Comparison of ENCODE assay signal across 27 cellular contexts in genomic region chr2:83459456-83459855, GRCh38.
"Had no signal": no experiment of that assay in that cellular context is flagged by ENCODE, and none has a peak within 500 bp of the region (broad histone marks: within the 10 kb centered on the region; RNA-seq: fewer than 3 reads in every experiment).

No MANE protein-coding gene starts in this region.

- DNase-seq: activated CD4-positive, alpha-beta memory T cell treated with anti-CD3 and anti-CD28 coated beads for 36 hours; activated CD4-positive, alpha-beta T cell treated with anti-CD3 and anti-CD28 coated beads, Interleukin-2, amount 10 ng/mL, durations not matched to agents 24 days and 14 days; activated CD8-positive, alpha-beta memory T cell treated with anti-CD3 and anti-CD28 coated beads, Interleukin-2, amount 50 U/mL, for 48 hours; activated gamma-delta T cell; activated naive CD4-positive, alpha-beta T cell treated with anti-CD3 and anti-CD28 coated beads, Interleukin-2, amount 50 U/mL, for 16 hours; activated T-cell treated with anti-CD3 and anti-CD28 coated beads, Interleukin-2, amount 50 U/mL, for 24 hours; amniotic stem cell; brain microvascular endothelial cell; cortex of kidney; islet precursor cell; left ventricle myocardium superior; naive thymus-derived CD4-positive, alpha-beta T cell; nucleus accumbens; pancreas; retina; stimulated activated CD4-positive, alpha-beta T cell treated with anti-CD3 and anti-CD28 coated beads, Interleukin-1b, Interleukin-23, amount 100 ng/mL, for 48 hours; stimulated activated CD4-positive, alpha-beta T cell treated with anti-CD3 and anti-CD28 coated beads, Interleukin-4, amount 100 ng/mL, for 4 hours; stimulated activated CD8-positive, alpha-beta memory T cell treated with anti-CD3 and anti-CD28 coated beads, Interleukin-4, amount 100 ng/mL, for 48 hours; stimulated activated naive CD8-positive, alpha-beta T cell treated with anti-CD3 and anti-CD28 coated beads, Interleukin-15, amount 100 ng/mL, for 72 hours; substantia nigra; T-helper 9 cell; uterus; WERI-Rb-1 had no signal

- H3K4me3 ChIP-seq: pancreas, prostate gland, smooth muscle cell, uterus had no signal

- H3K4me2 ChIP-seq: smooth muscle cell had no signal

- H3K9me3 ChIP-seq: pancreas, prostate gland had no signal

- H3K4me1 ChIP-seq: pancreas, prostate gland, uterus had no signal

- H3K36me3 ChIP-seq: brain microvascular endothelial cell, pancreas, prostate gland, uterus, WERI-Rb-1 had no signal

- H3K27me3 ChIP-seq: brain microvascular endothelial cell, pancreas, uterus had no signal

- FAIRE-seq: astrocyte, endothelial cell of umbilical vein had no signal

- H3K27ac ChIP-seq: brain microvascular endothelial cell, pancreas, prostate gland, uterus, WERI-Rb-1 had no signal
